In genomic region chr16:82758904-82759303, GRCh38 we compare ENCODE assay signal across 24 cellular contexts.
"Had no signal": no experiment of that assay in that cellular context is flagged by ENCODE, and none has a peak within 500 bp of the region (broad histone marks: within the 10 kb centered on the region; RNA-seq: fewer than 3 reads in every experiment).

No MANE protein-coding gene starts in this region.

- H3K27ac Mint-ChIP-seq: activated B cell treated with CpG ODN at 0.5 μM for 24 hours; activated CD4-positive, alpha-beta memory T cell treated with anti-CD3 and anti-CD28 coated beads for 36 hours; activated CD4-positive, alpha-beta T cell treated with anti-CD3 and anti-CD28 coated beads, Interleukin-2, amount 10 ng/mL, durations not matched to agents 7 days and 5 days; activated naive CD4-positive, alpha-beta T cell treated with anti-CD3 and anti-CD28 coated beads for 36 hours; activated naive CD8-positive, alpha-beta T cell; T-helper 1 cell treated with Interleukin-12 subunit alpha and Interleukin-12 subunit beta and Interleukin-4 antibody, amounts not matched to agents 30 μg/mL and 1 μg/mL, for 36 hours had no signal

- H3K4me3 Mint-ChIP-seq: activated B cell treated with CpG ODN at 0.5 μM for 24 hours; activated CD4-positive, alpha-beta memory T cell treated with anti-CD3 and anti-CD28 coated beads for 36 hours; activated CD4-positive, alpha-beta T cell treated with anti-CD3 and anti-CD28 coated beads, Interleukin-2, amount 10 ng/mL, durations not matched to agents 7 days and 5 days; activated naive CD4-positive, alpha-beta T cell treated with anti-CD3 and anti-CD28 coated beads for 36 hours; activated naive CD8-positive, alpha-beta T cell; activated T-cell treated with anti-CD3 and anti-CD28 coated beads, Interleukin-2, amount 50 U/mL, for 4 hours; T-helper 1 cell treated with Interleukin-12 subunit alpha and Interleukin-12 subunit beta and Interleukin-4 antibody, amounts not matched to agents 30 μg/mL and 1 μg/mL, for 36 hours had no signal

- DNase-seq: activated B cell treated with CpG ODN at 0.5 μM for 24 hours; activated CD4-positive, alpha-beta memory T cell treated with anti-CD3 and anti-CD28 coated beads for 36 hours; activated CD4-positive, alpha-beta T cell treated with anti-CD3 and anti-CD28 coated beads, Interleukin-2, amount 10 ng/mL, durations not matched to agents 7 days and 5 days; activated CD8-positive, alpha-beta memory T cell treated with anti-CD3 and anti-CD28 coated beads for 24 hours; activated effector memory CD4-positive, alpha-beta T cell treated with anti-CD3 and anti-CD28 coated beads, Interleukin-2, amount 50 U/mL, for 16 hours; activated naive CD4-positive, alpha-beta T cell treated with anti-CD3 and anti-CD28 coated beads for 36 hours; activated T-cell treated with anti-CD3 and anti-CD28 coated beads, Interleukin-2, amount 50 U/mL, for 4 hours; amygdala; brain microvascular endothelial cell; cerebellar nuclear complex; MG63; MV-4-11; NCI-H1092 treated with DMSO at 0.1 percent for 48 hours; NCI-H1417 treated with DMSO at 0.1 percent for 48 hours; NCI-H1694; NCI-H2029; NCI-H2107; NCI-H226; NCI-H510A treated with DMSO at 0.1 percent for 48 hours; PC-3; SHP77 treated with DMSO at 0.1 percent for 48 hours had no signal

- H3K36me3 Mint-ChIP-seq: activated CD4-positive, alpha-beta memory T cell treated with anti-CD3 and anti-CD28 coated beads for 36 hours; activated naive CD8-positive, alpha-beta T cell had no signal

- H3K9me3 ChIP-seq: MG63 had no signal

- H3K27me3 Mint-ChIP-seq: activated B cell treated with CpG ODN at 0.5 μM for 24 hours; activated CD4-positive, alpha-beta memory T cell treated with anti-CD3 and anti-CD28 coated beads for 36 hours had no signal

- ATAC-seq: activated T-cell treated with anti-CD3 and anti-CD28 coated beads, Interleukin-2, amount 50 U/mL, for 4 hours; PC-3 had no signal

- H3K27ac ChIP-seq: brain microvascular endothelial cell, cardiac muscle cell had no signal

- H3K9me3 Mint-ChIP-seq: activated B cell treated with CpG ODN at 0.5 μM for 24 hours; activated CD4-positive, alpha-beta memory T cell treated with anti-CD3 and anti-CD28 coated beads for 36 hours; activated CD4-positive, alpha-beta T cell treated with anti-CD3 and anti-CD28 coated beads, Interleukin-2, amount 10 ng/mL, durations not matched to agents 7 days and 5 days; activated naive CD4-positive, alpha-beta T cell treated with anti-CD3 and anti-CD28 coated beads for 36 hours; activated T-cell treated with anti-CD3 and anti-CD28 coated beads, Interleukin-2, amount 50 U/mL, for 4 hours; T-helper 1 cell treated with Interleukin-12 subunit alpha and Interleukin-12 subunit beta and Interleukin-4 antibody, amounts not matched to agents 30 μg/mL and 1 μg/mL, for 36 hours had no signal

- H3K36me3 ChIP-seq: brain microvascular endothelial cell, cardiac muscle cell, MG63 had no signal

- H3K4me3 ChIP-seq: cardiac muscle cell, MG63 had no signal

- H3K27me3 ChIP-seq: brain microvascular endothelial cell, cardiac muscle cell, MG63 had no signal
